Comparison of ENCODE assay signal across 9 cellular contexts in the genomic region with DNA sequence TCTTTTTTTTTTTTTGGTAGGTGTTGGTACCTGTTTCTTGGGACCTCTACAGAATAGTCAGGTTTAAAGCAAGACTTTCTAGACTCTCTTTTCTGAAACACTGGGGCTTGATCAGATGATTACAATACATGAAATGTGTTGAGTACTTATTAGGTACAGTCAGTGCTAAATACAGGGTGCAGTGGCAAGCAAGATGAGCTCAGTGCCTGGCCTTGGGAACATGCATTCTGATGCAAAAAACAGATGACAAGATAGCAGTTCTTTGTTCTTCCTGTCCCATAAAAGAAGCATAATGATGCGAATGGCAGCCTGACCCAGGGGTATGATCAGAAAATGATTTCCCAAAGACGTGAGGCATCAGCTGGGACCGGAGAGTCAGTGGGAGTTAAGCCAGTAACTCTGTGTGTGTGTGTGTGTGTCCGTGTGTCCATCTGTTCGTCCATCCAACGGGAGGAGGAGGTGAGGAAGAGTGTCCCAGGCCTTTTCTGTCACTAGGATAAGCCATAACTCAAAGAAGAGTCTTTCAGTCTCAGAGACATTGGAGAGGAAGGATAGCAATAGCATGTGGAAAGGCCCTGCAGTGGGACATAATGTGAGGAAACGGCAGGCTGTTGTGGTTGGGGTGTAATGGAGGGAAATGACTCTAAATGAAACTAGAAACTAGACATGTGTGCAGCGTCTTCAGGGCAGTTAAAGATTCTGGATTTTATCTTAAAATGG. TPM values are rescaled to one million over a fixed set of nuclear protein-coding genes. Genes with fewer than 3 reads are reported as not detected.
A peak's percentile ranks its signal among the peaks of the same experiment; 100 is the strongest.
DNase-seq lines count a peak whose midpoint lies in the region; ATAC-seq and TF ChIP-seq lines count a peak whose summit lies in the region.
"Had no signal": no experiment of that assay in that cellular context is flagged by ENCODE, and none has a peak within 500 bp of the region (broad histone marks: within the 10 kb centered on the region; RNA-seq: fewer than 3 reads in every experiment).

No MANE protein-coding gene starts in this region.

- H3K4me3 ChIP-seq in KMS-11 (IDR thresholded peaks at IDR 0.05; ENCODE audit: insufficient read depth, low read depth, low read length) (no peak overlapping the region), mucosa of descending colon (no peak overlapping the region), left lung (no peak overlapping the region)

- H2AFZ ChIP-seq in KMS-11 (ENCODE audit: low read depth): peak overlapping the region; percentile 31; the same call in 1 of the 2 replicates

- H3K9me3 ChIP-seq in mucosa of descending colon: no peaks in the 10 kb centered on the region
- H3K9me3 ChIP-seq in left lung: no peaks in the 10 kb centered on the region

- H3K27me3 ChIP-seq in KMS-11 (ENCODE audit: insufficient read depth, low read depth) (no peaks in the 10 kb centered on the region), left lung (no peaks in the 10 kb centered on the region)

- H3K27ac ChIP-seq in KMS-11 (peak overlapping the region; percentile 82), left lung (no peak overlapping the region)
- H3K27ac ChIP-seq: HL-60 had no signal

- H3K4me2 ChIP-seq in KMS-11: peak overlapping the region; percentile 89

- no peak for TF ChIP-seq CTCF in KMS-11 (conservative IDR thresholded peaks at IDR 0.05; ENCODE audit: low read depth, low read length)
- no peak for TF ChIP-seq CTCF in mucosa of descending colon (IDR thresholded peaks at IDR 0.05)
- no peak for TF ChIP-seq CTCF in left lung (IDR thresholded peaks at IDR 0.05)

- H3K36me3 ChIP-seq in KMS-11 (ENCODE audit: insufficient read depth): no peaks in the 10 kb centered on the region
- H3K36me3 ChIP-seq in mucosa of descending colon (ENCODE audit: low read depth): no peaks in the 10 kb centered on the region
- H3K36me3 ChIP-seq in left lung: no peaks in the 10 kb centered on the region

- DNase-seq in mucosa of descending colon: no peak
- no peak for DNase-seq in HUDEP-2 (lab: John Stamatoyannopoulos, UW; ENCODE audit: unreplicated experiment in 76 of 76)
- no peak for DNase-seq in left lung
- DNase-seq in central memory CD4-positive, alpha-beta T cell: no peak
- no peak for DNase-seq in inferior parietal cortex (ENCODE audit: extremely low spot score)

- intact Hi-C loops in mucosa of descending colon (cut with DNase I, micrococcal nuclease) (no loop called here), left lung (cut with DNase I) (no loop called here)

- peaks cover 7% of the 10 kb centered on the region; the same call in 1 of the 2 replicates for H3K79me2 ChIP-seq in KMS-11 (ENCODE audit: insufficient read depth, low read depth)

- no peaks in the 10 kb centered on the region for H4K20me1 ChIP-seq in KMS-11 (ENCODE audit: insufficient read depth)

- H3K9ac ChIP-seq in KMS-11: peak overlapping the region; percentile 47; the same call in 1 of the 2 replicates

- ATAC-seq in GM18517 (IDR thresholded peaks at IDR 0.05; ENCODE audit: unreplicated experiment) (peak; percentile 99), GM21619 (IDR thresholded peaks at IDR 0.05; ENCODE audit: unreplicated experiment) (peak; percentile 97), mucosa of descending colon (peak; percentile 32), left lung (no peak)

- peaks cover 54% of the 10 kb centered on the region for H3K4me1 ChIP-seq in KMS-11 (ENCODE audit: low read depth, poor library complexity, severe bottlenecking)
- no peaks in the 10 kb centered on the region for H3K4me1 ChIP-seq in mucosa of descending colon (ENCODE audit: low read depth)
- peaks cover 0 to 12% of the 10 kb centered on the region in 2 donors for H3K4me1 ChIP-seq in left lung

RNA-seq across cellular contexts. Expression of a gene that starts 32.2 kb away (rescaled TPM):
- total RNA-seq in mucosa of descending colon (10 to 100 TPM in 1 of 3 donors, 1 to 10 TPM in 2; 1.6 to 10.3 (median 2.9) TPM), left lung (10 to 100 TPM; 12.8 to 18.7 TPM)
